Comparison of ENCODE assay signal across 1 cellular context in the genomic region with DNA sequence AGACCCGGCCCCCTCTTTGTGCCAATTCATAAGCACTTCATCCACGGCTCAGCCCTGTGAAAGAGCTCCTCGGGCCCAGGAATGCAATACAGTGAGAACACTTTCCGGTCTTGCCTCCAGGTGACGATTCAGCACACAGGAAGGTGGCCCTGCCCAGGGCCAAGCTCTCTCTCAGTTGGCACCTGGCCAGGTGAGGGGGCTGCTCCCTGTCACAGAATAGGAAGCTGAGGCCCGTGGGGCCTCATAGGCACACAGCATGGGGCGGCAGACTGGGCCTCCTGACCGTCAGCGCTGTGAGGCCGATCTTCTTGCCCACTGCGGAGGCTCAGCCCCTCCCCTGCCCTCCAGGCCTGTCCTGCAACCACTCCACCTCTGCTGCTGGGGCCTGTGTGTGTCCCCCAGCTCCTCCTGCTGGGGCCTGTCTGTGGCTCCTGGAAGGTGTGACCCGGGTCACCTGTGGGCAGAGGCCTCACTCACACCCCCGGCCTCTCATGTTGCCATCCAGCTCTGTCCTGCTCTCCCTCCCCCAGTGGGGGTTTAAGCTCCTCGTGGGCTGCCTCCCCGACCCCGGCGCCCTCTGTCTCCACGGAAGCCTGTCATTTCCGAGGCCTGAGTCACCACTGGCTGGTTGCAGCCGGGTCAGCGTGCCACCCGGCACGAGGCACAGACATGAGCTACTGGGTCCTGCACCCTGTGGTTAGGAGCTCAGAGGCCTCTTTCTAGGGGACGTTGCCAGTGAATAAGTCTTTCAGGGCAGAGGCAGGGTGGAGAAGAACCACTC.
A peak's percentile ranks its signal among the peaks of the same experiment; 100 is the strongest.
TF ChIP-seq lines count a peak whose summit lies in the region.

No MANE protein-coding gene starts in this region.

TF ChIP-seq in HepG2, 621 proteins besides CTCF, POLR2A, EP300 and RAD21 (continued from another document and continues in another):
- TF ChIP-seq ZNF678 (CRISPR knock-in tag; IDR thresholded peaks at IDR 0.05) (no peak), SP5 (CRISPR knock-in tag; IDR thresholded peaks at IDR 0.05; ENCODE audit: borderline replicate concordance, low read depth) (0 out of 2 replicates have a peak, but pooled peaks have one; percentile 5), ZNF530 (CRISPR knock-in tag; IDR thresholded peaks at IDR 0.05; ENCODE audit: low read depth) (no peak), MEF2D (CRISPR knock-in tag; IDR thresholded peaks at IDR 0.05) (peak; percentile 32; the same call in 1 of the 2 replicates), ZNF883 (CRISPR knock-in tag; IDR thresholded peaks at IDR 0.05; ENCODE audit: not compliant biosample characterization) (peak; percentile 90), GABPA (IDR thresholded peaks at IDR 0.05; ENCODE audit: low read depth, low read length) (no peak), GABPA (CRISPR knock-in tag; IDR thresholded peaks at IDR 0.05; ENCODE audit: low read depth) (peak; percentile 25; the same call in 1 of the 2 replicates), ARID2 (CRISPR knock-in tag; IDR thresholded peaks at IDR 0.05; ENCODE audit: borderline replicate concordance) (0 out of 2 replicates have a peak, but pooled peaks have one; percentile 49), ELF3 (CRISPR knock-in tag; IDR thresholded peaks at IDR 0.05) (peak; percentile 50; the same call in 1 of the 2 replicates), SOX13 (IDR thresholded peaks at IDR 0.05) (no peak), SOX13 (CRISPR knock-in tag; conservative IDR thresholded peaks at IDR 0.05 in 1 of 2, IDR thresholded peaks at IDR 0.05 in 1 of 2) (no peak), ARHGAP35 (CRISPR knock-in tag; IDR thresholded peaks at IDR 0.05; ENCODE audit: borderline replicate concordance) (no peak), HOXA5 (CRISPR knock-in tag; IDR thresholded peaks at IDR 0.05) (no peak), SYNCRIP (IDR thresholded peaks at IDR 0.05; ENCODE audit: insufficient read depth, low read depth, low read length) (no peak), HDAC1 (CRISPR knock-in tag; IDR thresholded peaks at IDR 0.05) (peak; percentile 65), TFE3 (CRISPR knock-in tag; IDR thresholded peaks at IDR 0.05) (0 out of 2 replicates have a peak, but pooled peaks have one; percentile 46), KAT2B (IDR thresholded peaks at IDR 0.05; ENCODE audit: borderline replicate concordance, low read depth, low read length) (no peak), TAF1 (CRISPR knock-in tag; IDR thresholded peaks at IDR 0.05) (peak; percentile 32; the same call in 1 of the 2 replicates), KDM5B (CRISPR knock-in tag; IDR thresholded peaks at IDR 0.05; ENCODE audit: borderline replicate concordance) (peak; percentile 42; the same call in 1 of the 2 replicates), MYC (CRISPR knock-in tag; IDR thresholded peaks at IDR 0.05; ENCODE audit: borderline replicate concordance) (peak; percentile 71; the same call in 1 of the 2 replicates), ZNF788 (CRISPR knock-in tag; IDR thresholded peaks at IDR 0.05; ENCODE audit: borderline replicate concordance) (peak; percentile 55), ZNF567 (CRISPR knock-in tag; IDR thresholded peaks at IDR 0.05; ENCODE audit: borderline replicate concordance) (peak; percentile 54; the same call in 1 of the 2 replicates), ZNF615 (CRISPR knock-in tag; IDR thresholded peaks at IDR 0.05; ENCODE audit: borderline replicate concordance) (no peak), ARNTL (CRISPR knock-in tag; IDR thresholded peaks at IDR 0.05) (peak; percentile 93), MAZ (IDR thresholded peaks at IDR 0.05; ENCODE audit: borderline replicate concordance, low read depth, low read length) (no peak), MAZ (CRISPR knock-in tag; IDR thresholded peaks at IDR 0.05; ENCODE audit: low read depth) (peak; percentile 59), SIX4 (CRISPR knock-in tag; IDR thresholded peaks at IDR 0.05) (no peak), TP53 (CRISPR knock-in tag; conservative IDR thresholded peaks at IDR 0.05) (0 out of 2 replicates have a peak, but pooled peaks have one; percentile 37), CREB3 (CRISPR knock-in tag; IDR thresholded peaks at IDR 0.05) (no peak), GATAD2A (CRISPR knock-in tag; IDR thresholded peaks at IDR 0.05) (peak; percentile 69; the same call in 1 of the 2 replicates), ASH2L (IDR thresholded peaks at IDR 0.05; ENCODE audit: insufficient read length, low read depth, low read length) (peak; percentile 57), HNF4G (IDR thresholded peaks at IDR 0.05; ENCODE audit: borderline replicate concordance, low read depth, low read length) (no peak), HNF4G (CRISPR knock-in tag; IDR thresholded peaks at IDR 0.05; ENCODE audit: borderline replicate concordance, low read depth) (0 out of 2 replicates have a peak, but pooled peaks have one; percentile 16), TEAD3 (CRISPR knock-in tag; optimal IDR thresholded peaks at IDR 0.05; ENCODE audit: borderline replicate concordance) (peak; percentile 82), RFX5 (IDR thresholded peaks at IDR 0.05; ENCODE audit: low read depth, low read length) (no peak), ZNF101 (CRISPR knock-in tag; IDR thresholded peaks at IDR 0.05; ENCODE audit: borderline replicate concordance, low read depth) (no peak), HOXA9 (CRISPR knock-in tag; IDR thresholded peaks at IDR 0.05; ENCODE audit: borderline replicate concordance) (0 out of 2 replicates have a peak, but pooled peaks have one; percentile 64)
- TF ChIP-seq, protein P1, sequence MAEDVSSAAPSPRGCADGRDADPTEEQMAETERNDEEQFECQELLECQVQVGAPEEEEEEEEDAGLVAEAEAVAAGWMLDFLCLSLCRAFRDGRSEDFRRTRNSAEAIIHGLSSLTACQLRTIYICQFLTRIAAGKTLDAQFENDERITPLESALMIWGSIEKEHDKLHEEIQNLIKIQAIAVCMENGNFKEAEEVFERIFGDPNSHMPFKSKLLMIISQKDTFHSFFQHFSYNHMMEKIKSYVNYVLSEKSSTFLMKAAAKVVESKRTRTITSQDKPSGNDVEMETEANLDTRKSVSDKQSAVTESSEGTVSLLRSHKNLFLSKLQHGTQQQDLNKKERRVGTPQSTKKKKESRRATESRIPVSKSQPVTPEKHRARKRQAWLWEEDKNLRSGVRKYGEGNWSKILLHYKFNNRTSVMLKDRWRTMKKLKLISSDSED (CRISPR knock-in tag; IDR thresholded peaks at IDR 0.05), result no peak
- TF ChIP-seq, protein P2, sequence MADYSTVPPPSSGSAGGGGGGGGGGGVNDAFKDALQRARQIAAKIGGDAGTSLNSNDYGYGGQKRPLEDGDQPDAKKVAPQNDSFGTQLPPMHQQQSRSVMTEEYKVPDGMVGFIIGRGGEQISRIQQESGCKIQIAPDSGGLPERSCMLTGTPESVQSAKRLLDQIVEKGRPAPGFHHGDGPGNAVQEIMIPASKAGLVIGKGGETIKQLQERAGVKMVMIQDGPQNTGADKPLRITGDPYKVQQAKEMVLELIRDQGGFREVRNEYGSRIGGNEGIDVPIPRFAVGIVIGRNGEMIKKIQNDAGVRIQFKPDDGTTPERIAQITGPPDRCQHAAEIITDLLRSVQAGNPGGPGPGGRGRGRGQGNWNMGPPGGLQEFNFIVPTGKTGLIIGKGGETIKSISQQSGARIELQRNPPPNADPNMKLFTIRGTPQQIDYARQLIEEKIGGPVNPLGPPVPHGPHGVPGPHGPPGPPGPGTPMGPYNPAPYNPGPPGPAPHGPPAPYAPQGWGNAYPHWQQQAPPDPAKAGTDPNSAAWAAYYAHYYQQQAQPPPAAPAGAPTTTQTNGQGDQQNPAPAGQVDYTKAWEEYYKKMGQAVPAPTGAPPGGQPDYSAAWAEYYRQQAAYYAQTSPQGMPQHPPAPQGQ (CRISPR knock-in tag; IDR thresholded peaks at IDR 0.05; ENCODE audit: borderline replicate concordance), result 0 out of 2 replicates have a peak, but pooled peaks have one; percentile 48
- TF ChIP-seq, protein P3, sequence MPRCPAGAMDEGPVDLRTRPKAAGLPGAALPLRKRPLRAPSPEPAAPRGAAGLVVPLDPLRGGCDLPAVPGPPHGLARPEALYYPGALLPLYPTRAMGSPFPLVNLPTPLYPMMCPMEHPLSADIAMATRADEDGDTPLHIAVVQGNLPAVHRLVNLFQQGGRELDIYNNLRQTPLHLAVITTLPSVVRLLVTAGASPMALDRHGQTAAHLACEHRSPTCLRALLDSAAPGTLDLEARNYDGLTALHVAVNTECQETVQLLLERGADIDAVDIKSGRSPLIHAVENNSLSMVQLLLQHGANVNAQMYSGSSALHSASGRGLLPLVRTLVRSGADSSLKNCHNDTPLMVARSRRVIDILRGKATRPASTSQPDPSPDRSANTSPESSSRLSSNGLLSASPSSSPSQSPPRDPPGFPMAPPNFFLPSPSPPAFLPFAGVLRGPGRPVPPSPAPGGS (CRISPR knock-in tag; IDR thresholded peaks at IDR 0.05), result no peak
- TF ChIP-seq, protein P4, sequence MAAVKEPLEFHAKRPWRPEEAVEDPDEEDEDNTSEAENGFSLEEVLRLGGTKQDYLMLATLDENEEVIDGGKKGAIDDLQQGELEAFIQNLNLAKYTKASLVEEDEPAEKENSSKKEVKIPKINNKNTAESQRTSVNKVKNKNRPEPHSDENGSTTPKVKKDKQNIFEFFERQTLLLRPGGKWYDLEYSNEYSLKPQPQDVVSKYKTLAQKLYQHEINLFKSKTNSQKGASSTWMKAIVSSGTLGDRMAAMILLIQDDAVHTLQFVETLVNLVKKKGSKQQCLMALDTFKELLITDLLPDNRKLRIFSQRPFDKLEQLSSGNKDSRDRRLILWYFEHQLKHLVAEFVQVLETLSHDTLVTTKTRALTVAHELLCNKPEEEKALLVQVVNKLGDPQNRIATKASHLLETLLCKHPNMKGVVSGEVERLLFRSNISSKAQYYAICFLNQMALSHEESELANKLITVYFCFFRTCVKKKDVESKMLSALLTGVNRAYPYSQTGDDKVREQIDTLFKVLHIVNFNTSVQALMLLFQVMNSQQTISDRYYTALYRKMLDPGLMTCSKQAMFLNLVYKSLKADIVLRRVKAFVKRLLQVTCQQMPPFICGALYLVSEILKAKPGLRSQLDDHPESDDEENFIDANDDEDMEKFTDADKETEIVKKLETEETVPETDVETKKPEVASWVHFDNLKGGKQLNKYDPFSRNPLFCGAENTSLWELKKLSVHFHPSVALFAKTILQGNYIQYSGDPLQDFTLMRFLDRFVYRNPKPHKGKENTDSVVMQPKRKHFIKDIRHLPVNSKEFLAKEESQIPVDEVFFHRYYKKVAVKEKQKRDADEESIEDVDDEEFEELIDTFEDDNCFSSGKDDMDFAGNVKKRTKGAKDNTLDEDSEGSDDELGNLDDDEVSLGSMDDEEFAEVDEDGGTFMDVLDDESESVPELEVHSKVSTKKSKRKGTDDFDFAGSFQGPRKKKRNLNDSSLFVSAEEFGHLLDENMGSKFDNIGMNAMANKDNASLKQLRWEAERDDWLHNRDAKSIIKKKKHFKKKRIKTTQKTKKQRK (IDR thresholded peaks at IDR 0.05; ENCODE audit: low read length), result no peak
- TF ChIP-seq, protein P5, sequence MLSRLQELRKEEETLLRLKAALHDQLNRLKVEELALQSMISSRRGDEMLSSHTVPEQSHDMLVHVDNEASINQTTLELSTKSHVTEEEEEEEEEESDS (CRISPR knock-in tag; IDR thresholded peaks at IDR 0.05; ENCODE audit: borderline replicate concordance), result peak; percentile 60; the same call in 1 of the 2 replicates
